ENCODE assay signal across 26 cellular contexts in the genomic region with DNA sequence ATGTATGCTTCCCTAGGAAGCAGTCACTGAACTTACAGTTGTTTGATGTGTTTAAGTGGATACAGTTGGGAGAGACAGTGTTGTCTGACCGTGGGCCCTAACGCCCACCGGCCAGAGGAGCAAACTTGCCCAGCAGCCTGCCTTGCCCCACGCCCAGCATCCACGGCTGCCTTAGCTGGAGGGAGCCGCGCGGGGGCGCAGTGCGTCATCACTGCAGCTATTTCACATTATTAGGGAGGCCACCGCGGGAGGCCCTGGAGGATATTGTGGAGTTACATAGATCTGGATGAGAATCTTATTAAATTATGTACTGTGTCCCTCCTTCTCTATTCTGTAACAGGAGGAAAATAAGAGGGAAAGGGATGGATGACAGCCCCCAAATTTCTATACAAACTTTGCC.
A peak's percentile ranks its signal among the peaks of the same experiment; 100 is the strongest.
DNase-seq lines count a peak whose midpoint lies in the region; ATAC-seq and TF ChIP-seq lines count a peak whose summit lies in the region.
"Had no signal": no experiment of that assay in that cellular context is flagged by ENCODE, and none has a peak within 500 bp of the region (broad histone marks: within the 10 kb centered on the region; RNA-seq: fewer than 3 reads in every experiment).

No MANE protein-coding gene starts in this region.

- peak; percentile 63 for TF ChIP-seq CTCF in neural progenitor cell (IDR thresholded peaks at IDR 0.05)
- no peak for TF ChIP-seq CTCF in Caco-2 (IDR thresholded peaks at IDR 0.05; ENCODE audit: insufficient read depth in 1 of 2, low read depth in 1 of 2, low read length in 1 of 2, severe bottlenecking in 1 of 2, unreplicated experiment in 1 of 2)

- no peak for ATAC-seq in right cardiac atrium
- ATAC-seq in GM21367 (IDR thresholded peaks at IDR 0.05; ENCODE audit: unreplicated experiment), result no peak
- ATAC-seq: activated T-helper 17 cell treated with anti-CD3 and anti-CD28 coated beads, Interleukin-2, amount 50 U/mL, for 72 hours; GM12878 had no signal

- CTCF ChIA-PET in Caco-2 (lab: Charles Lee), result no interaction called here

- no peaks in the 10 kb centered on the region for H3K9me3 ChIP-seq in neural progenitor cell (ENCODE audit: low read depth)
- no peaks in the 10 kb centered on the region for H3K9me3 ChIP-seq in right cardiac atrium (ENCODE audit: control insufficient read depth, low read length)
- no peaks in the 10 kb centered on the region for H3K9me3 ChIP-seq in Caco-2
- H3K9me3 ChIP-seq: HAP-1, MG63 had no signal

- no peaks in the 10 kb centered on the region for H3F3A ChIP-seq in neural progenitor cell (ENCODE audit: low read depth)

- no peaks in the 10 kb centered on the region for H3K9me3 Mint-ChIP-seq in neural progenitor cell
- H3K9me3 Mint-ChIP-seq in Caco-2 (ENCODE audit: unreplicated experiment), result no peaks in the 10 kb centered on the region
- H3K9me3 Mint-ChIP-seq: activated naive CD4-positive, alpha-beta T cell treated with anti-CD3 and anti-CD28 coated beads, Interleukin-2, amount 50 U/mL, for 24 hours; dendritic cell treated with granulocyte-macrophage colony-stimulating factor and Interleukin-4, amounts not matched to agents 40 ng/mL and 50 ng/mL, for 4 days had no signal

- no peaks in the 10 kb centered on the region for H3K36me3 ChIP-seq in neural progenitor cell
- no peaks in the 10 kb centered on the region for H3K36me3 ChIP-seq in Caco-2 (ENCODE audit: control insufficient read depth, insufficient read depth, low read length)
- H3K36me3 ChIP-seq: HAP-1, MG63 had no signal

- intact Hi-C loops in right cardiac atrium (cut with DNase I) (loop anchor here in 1 of 4 donors (10.0 kb wide), 1 partner anchor 63 kb away; no protein-coding TSS in a partner anchor), Caco-2 (cut with micrococcal nuclease; ENCODE audit: unreplicated experiment) (no loop called here)

- WGBS in right cardiac atrium, result 73% methylated on average over 12 of the region's 12 CpGs

- no peak overlapping the region for H3K9ac ChIP-seq in neural progenitor cell

- no peaks in the 10 kb centered on the region for H3K79me2 ChIP-seq in neural progenitor cell (ENCODE audit: low read depth)

- no peak overlapping the region for H3K27ac ChIP-seq in neural progenitor cell
- H3K27ac ChIP-seq in right cardiac atrium (ENCODE audit: low read length), result no peak overlapping the region

- H3K36me3 Mint-ChIP-seq in neural progenitor cell (no peaks in the 10 kb centered on the region), Caco-2 (ENCODE audit: insufficient read depth, unreplicated experiment) (peaks cover 2% of the 10 kb centered on the region)
- H3K36me3 Mint-ChIP-seq: activated naive CD4-positive, alpha-beta T cell treated with anti-CD3 and anti-CD28 coated beads, Interleukin-2, amount 50 U/mL, for 24 hours had no signal

- H3K4me3 ChIP-seq in neural progenitor cell, result no peak overlapping the region
- H3K4me3 ChIP-seq in right cardiac atrium (ENCODE audit: low read length), result no peak overlapping the region
- H3K4me3 ChIP-seq in Caco-2 (ENCODE audit: low read depth, low read length), result no peak overlapping the region
- H3K4me3 ChIP-seq: GM12878, HAP-1, MG63 had no signal

- H3K4me1 Mint-ChIP-seq in neural progenitor cell, result peaks cover 19% of the 10 kb centered on the region
- H3K4me1 Mint-ChIP-seq in Caco-2 (ENCODE audit: low read depth, unreplicated experiment), result no peaks in the 10 kb centered on the region
- H3K4me1 Mint-ChIP-seq: activated naive CD4-positive, alpha-beta T cell treated with anti-CD3 and anti-CD28 coated beads, Interleukin-2, amount 50 U/mL, for 24 hours; activated T-helper 17 cell treated with anti-CD3 and anti-CD28 coated beads, Interleukin-2, amount 50 U/mL, for 72 hours; IgD-negative memory B cell had no signal

- H3K4me1 ChIP-seq in neural progenitor cell, result no peaks in the 10 kb centered on the region
- H3K4me1 ChIP-seq in right cardiac atrium (ENCODE audit: control insufficient read depth, insufficient read depth, low read length), result no peaks in the 10 kb centered on the region
- peaks cover 13% of the 10 kb centered on the region; the same call in 1 of the 2 replicates for H3K4me1 ChIP-seq in Caco-2
- H3K4me1 ChIP-seq: HAP-1 had no signal

- DNase-seq in DMS53 (lab: John Stamatoyannopoulos, UW) (peak; percentile 75), NCI-H2227 (lab: John Stamatoyannopoulos, UW; ENCODE audit: unreplicated experiment) (peak; percentile 48), cerebellar cortex (ENCODE audit: low spot score) (peak; percentile 7), neural progenitor cell (ENCODE audit: low spot score) (peak; percentile 50), right cardiac atrium (no peak), Caco-2 (no peak), ecto neural progenitor cell (ENCODE audit: low spot score) (no peak)
- DNase-seq: ACHN; activated CD4-positive, alpha-beta T cell treated with anti-CD3 and anti-CD28 coated beads, Interleukin-2, amount 50 U/mL, for 4 hours; aorta; C1 segment of cervical spinal cord; Calu3; mammary epithelial cell; MG63; NCI-H1436 treated with DMSO at 0.1 percent for 48 hours; nucleus accumbens; small intestine; stimulated activated CD4-positive, alpha-beta T cell treated with anti-CD3 and anti-CD28 coated beads, Interleukin-2, amount 100 ng/mL, for 24 hours; substantia nigra had no signal

- H3K27ac Mint-ChIP-seq in neural progenitor cell, result no peak overlapping the region
- no peak overlapping the region for H3K27ac Mint-ChIP-seq in Caco-2 (ENCODE audit: unreplicated experiment)
- H3K27ac Mint-ChIP-seq: activated naive CD4-positive, alpha-beta T cell treated with anti-CD3 and anti-CD28 coated beads, Interleukin-2, amount 50 U/mL, for 24 hours; activated T-helper 17 cell treated with anti-CD3 and anti-CD28 coated beads, Interleukin-2, amount 50 U/mL, for 72 hours; dendritic cell treated with granulocyte-macrophage colony-stimulating factor and Interleukin-4, amounts not matched to agents 40 ng/mL and 50 ng/mL, for 4 days; IgD-negative memory B cell had no signal

- BruUV-seq in Caco-2 (replicated peaks; lab: Mats Ljungman, UMichigan), result no TSS peak

- peaks cover 2% of the 10 kb centered on the region for H3K27me3 Mint-ChIP-seq in neural progenitor cell (ENCODE audit: insufficient read depth, low read depth)
- H3K27me3 Mint-ChIP-seq in Caco-2 (ENCODE audit: insufficient read depth, unreplicated experiment), result peaks cover 3% of the 10 kb centered on the region
- H3K27me3 Mint-ChIP-seq: activated naive CD4-positive, alpha-beta T cell treated with anti-CD3 and anti-CD28 coated beads, Interleukin-2, amount 50 U/mL, for 24 hours; activated T-helper 17 cell treated with anti-CD3 and anti-CD28 coated beads, Interleukin-2, amount 50 U/mL, for 72 hours; dendritic cell treated with granulocyte-macrophage colony-stimulating factor and Interleukin-4, amounts not matched to agents 40 ng/mL and 50 ng/mL, for 4 days; IgD-negative memory B cell had no signal

- no peak overlapping the region for H2AFZ ChIP-seq in neural progenitor cell (replicated peaks)

- POLR2A ChIA-PET in Caco-2 (lab: Charles Lee), result no interaction called here

- no peak overlapping the region for H3K4me3 Mint-ChIP-seq in neural progenitor cell
- no peak overlapping the region for H3K4me3 Mint-ChIP-seq in Caco-2 (ENCODE audit: unreplicated experiment)
- H3K4me3 Mint-ChIP-seq: activated naive CD4-positive, alpha-beta T cell treated with anti-CD3 and anti-CD28 coated beads, Interleukin-2, amount 50 U/mL, for 24 hours; activated T-helper 17 cell treated with anti-CD3 and anti-CD28 coated beads, Interleukin-2, amount 50 U/mL, for 72 hours; dendritic cell treated with granulocyte-macrophage colony-stimulating factor and Interleukin-4, amounts not matched to agents 40 ng/mL and 50 ng/mL, for 4 days; IgD-negative memory B cell had no signal

- H3K4me2 ChIP-seq in neural progenitor cell, result no peak overlapping the region

- no peaks in the 10 kb centered on the region for H3K27me3 ChIP-seq in neural progenitor cell
- no peaks in the 10 kb centered on the region for H3K27me3 ChIP-seq in right cardiac atrium (ENCODE audit: control insufficient read depth, insufficient read depth)
- H3K27me3 ChIP-seq in Caco-2 (replicated peaks; ENCODE audit: control insufficient read depth, insufficient read depth, low read length), result no peaks in the 10 kb centered on the region
- H3K27me3 ChIP-seq: MG63 had no signal

- no peaks in the 10 kb centered on the region for H4K20me1 ChIP-seq in neural progenitor cell (ENCODE audit: low read depth)

Comparison
In these comparisons a context has a peak if more than half of its experiments do, and no peak if none do; other contexts are left out.
1. DNase-seq: peak in DMS53 (single experiment), NCI-H2227 (single experiment), cerebellar cortex (single experiment) and neural progenitor cell (single experiment); none in right cardiac atrium (0 of 3), Caco-2 (0 of 2) and ecto neural progenitor cell (single experiment).